In the genomic region with DNA sequence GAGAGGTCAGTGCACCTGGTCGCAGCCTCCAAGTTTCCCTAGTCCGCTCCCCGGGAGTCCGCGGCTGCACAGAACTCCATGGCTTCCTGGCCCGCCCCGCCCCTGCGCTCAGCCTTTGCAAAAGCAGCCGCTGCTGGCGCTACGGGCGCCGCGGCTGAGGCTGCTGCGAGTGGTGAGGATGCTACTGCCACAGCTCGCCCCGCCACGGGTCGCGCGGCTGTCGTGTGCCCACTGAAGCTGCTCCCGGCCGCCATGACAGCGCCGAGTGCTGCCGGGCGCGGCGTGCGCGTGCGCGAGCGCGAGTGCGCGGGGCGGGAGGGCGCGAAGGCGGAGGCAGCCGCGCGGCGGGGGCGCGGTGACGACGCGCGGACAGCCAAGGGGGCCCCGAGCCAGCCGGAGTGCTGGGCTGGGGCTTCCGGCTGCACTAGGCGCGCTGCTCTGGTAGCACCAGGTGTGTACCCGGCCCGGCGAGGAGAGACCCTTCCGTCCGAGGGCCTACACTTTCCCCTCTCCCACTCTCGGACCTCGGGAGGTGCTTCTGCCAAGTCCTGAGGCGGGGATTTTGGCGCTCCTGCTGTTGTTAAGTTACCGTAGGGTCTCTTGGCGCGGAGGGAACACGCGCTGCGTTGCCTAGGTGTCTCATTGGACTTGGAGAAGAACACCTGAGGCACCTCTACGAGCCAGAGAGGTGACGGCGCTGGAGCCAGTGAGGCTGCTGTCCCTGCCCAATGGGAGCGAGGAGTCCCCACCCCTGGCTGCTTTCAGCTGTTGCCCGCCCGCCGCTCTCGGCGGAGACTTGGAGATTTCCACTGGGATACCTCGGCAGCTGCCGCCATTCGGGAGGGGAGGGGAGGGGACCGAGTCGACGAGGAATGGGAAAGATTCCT, we compare ENCODE assay signal across 8 cellular contexts. TPM values are rescaled to one million over a fixed set of nuclear protein-coding genes. Genes with fewer than 3 reads are reported as not detected.
DNase-seq lines count a peak whose midpoint lies in the region; ATAC-seq and TF ChIP-seq lines count a peak whose summit lies in the region.

No MANE protein-coding gene starts in this region.

- ATAC-seq in GM19023 (IDR thresholded peaks at IDR 0.05; ENCODE audit: unreplicated experiment) (peak; percentile 74), HG03159 (IDR thresholded peaks at IDR 0.05; ENCODE audit: unreplicated experiment) (peak; percentile 82)
- ATAC-seq in activated CD4-positive, CD25-positive, alpha-beta regulatory T cell treated with anti-CD3 and anti-CD28 coated beads, Interleukin-2, amount 50 U/mL, for 24 hours = peak; percentile 86

- no peak for TF ChIP-seq CTCF in AG10803 (conservative IDR thresholded peaks at IDR 0.05; ENCODE audit: low read length)

- peak overlapping the region; percentile 97 for H3K4me3 ChIP-seq in AG10803 (ENCODE audit: low read length)

- DNase-seq in AG10803 (ENCODE audit: low read depth) (peak; percentile 43), NCI-H2227 (lab: John Stamatoyannopoulos, UW; ENCODE audit: unreplicated experiment) (peak; percentile 89), cerebellum (ENCODE audit: low spot score) (peak; percentile 87), kidney tubule cell (ENCODE audit: low spot score) (peak; percentile 89)
- peak; percentile 44 to 57 for DNase-seq in stimulated activated CD4-positive, alpha-beta T cell treated with anti-CD3 and anti-CD28 coated beads, Interleukin-1b, Interleukin-23, amount 100 ng/mL, for 1 hour (ENCODE audit: low read depth in 2 of 2)

RNA-seq across cellular contexts. Expression of gene LRBA, which starts 0.6 kb away (rescaled TPM):
- total RNA-seq in cerebellum = 64.8 TPM

Comparison
In these comparisons a context has a peak if more than half of its experiments do, and no peak if none do; other contexts are left out.
1. Peak in every context shown above with its lines: DNase-seq, ATAC-seq and H3K4me3 ChIP-seq.